8 cellular contexts compared by ENCODE assay signal in the genomic region with DNA sequence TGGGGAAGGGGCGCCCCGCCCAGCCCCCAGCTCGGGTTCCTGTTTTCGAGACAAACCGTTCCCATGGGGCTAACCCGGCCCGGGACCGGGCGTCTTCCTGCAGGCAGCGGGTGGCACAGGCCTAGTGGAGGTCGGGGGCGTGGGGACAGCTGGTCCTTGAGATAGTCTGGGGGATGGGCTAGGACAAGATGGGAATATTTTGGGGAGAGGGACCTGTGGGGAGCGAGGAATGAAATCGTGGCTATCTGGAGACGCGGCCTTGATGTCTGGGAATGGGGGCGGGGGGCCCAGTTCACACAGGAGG. TPM values are rescaled to one million over a fixed set of nuclear protein-coding genes. Genes with fewer than 3 reads are reported as not detected.
DNase-seq lines count a peak whose midpoint lies in the region; ATAC-seq and TF ChIP-seq lines count a peak whose summit lies in the region.

No MANE protein-coding gene starts in this region.

- H3K27ac Mint-ChIP-seq in immature natural killer cell: peak overlapping the region; percentile 90 to 100 (median 99)

- DNase-seq in SK-N-MC (ENCODE audit: low read depth, low spot score): no peak
- DNase-seq in adipocyte (ENCODE audit: low read depth): peak; percentile 27
- DNase-seq in immature natural killer cell: peak; percentile 89 to 92 (median 92)
- DNase-seq in stimulated activated CD4-positive, alpha-beta T cell treated with anti-CD3 and anti-CD28 coated beads, TNF-alpha, amount 100 ng/mL, for 1 hour (ENCODE audit: low read depth in 3 of 3, low spot score in 1 of 3): peak in 2 of 3 donors; percentile 73
- no peak for DNase-seq in NCI-H2029 treated with DMSO at 0.1 percent for 48 hours (lab: John Stamatoyannopoulos, UW)

- peak overlapping the region; percentile 94 to 98 (median 97) for H3K4me3 Mint-ChIP-seq in immature natural killer cell

- ATAC-seq in GM21717 (IDR thresholded peaks at IDR 0.05; ENCODE audit: unreplicated experiment) (no peak), GM21381 (IDR thresholded peaks at IDR 0.05; ENCODE audit: unreplicated experiment) (no peak)

- no peaks in the 10 kb centered on the region for H3K9me3 Mint-ChIP-seq in immature natural killer cell

- peaks cover 16 to 22% (median 17%) of the 10 kb centered on the region in 3 donors for H3K27me3 Mint-ChIP-seq in immature natural killer cell (ENCODE audit: low read depth in 3 of 3)

- peaks cover 48 to 58% of the 10 kb centered on the region in 2 donors for H3K4me1 Mint-ChIP-seq in immature natural killer cell

- TF ChIP-seq POLR2A in GM19099 (IDR thresholded peaks at IDR 0.05; ENCODE audit: extremely low read depth, insufficient read length, low read depth): peak; percentile 49

- H3K9ac ChIP-seq in SK-N-MC (ENCODE audit: insufficient read length) (peak overlapping the region; percentile 53), adipocyte (ENCODE audit: low read length) (no peak overlapping the region)

- H3K27ac ChIP-seq in SK-N-MC: no peak overlapping the region

- H3K36me3 ChIP-seq in SK-N-MC (ENCODE audit: insufficient read depth, low read length) (no peaks in the 10 kb centered on the region), adipocyte (ENCODE audit: control insufficient read depth, insufficient read depth, low read length, severe bottlenecking) (no peaks in the 10 kb centered on the region)

- peaks cover 38% of the 10 kb centered on the region for H3K4me1 ChIP-seq in adipocyte (ENCODE audit: control insufficient read depth, insufficient read depth, low read length)

- H3K9me3 ChIP-seq in SK-N-MC (ENCODE audit: low read depth, low read length) (no peaks in the 10 kb centered on the region), adipocyte (ENCODE audit: control insufficient read depth, low read length) (no peaks in the 10 kb centered on the region)

- H3K36me3 Mint-ChIP-seq in immature natural killer cell: peaks cover 4 to 11% (median 4%) of the 10 kb centered on the region in 3 donors

- peaks cover 32% of the 10 kb centered on the region for H3K27me3 ChIP-seq in adipocyte (replicated peaks; ENCODE audit: control insufficient read depth, insufficient read depth, low read length)

- H3K4me3 ChIP-seq in SK-N-MC (peak overlapping the region; percentile 78), adipocyte (ENCODE audit: low read length) (peak overlapping the region; percentile 23)

RNA-seq across cellular contexts. Expression of a gene that starts 1.2 kb away (rescaled TPM):
- 100 to 1,000 TPM; 142 to 165 (median 154) TPM for polyA plus RNA-seq in immature natural killer cell

RNA-seq across cellular contexts. Expression of a gene that starts 14.6 kb away (rescaled TPM):
- polyA plus RNA-seq in immature natural killer cell: 1 to 10 TPM in 1 of 3 donors, under 1 TPM in 1, not detected in 1; 0.63 to 1.1 TPM

RNA-seq across cellular contexts. Expression of a gene that starts 22.2 kb away (rescaled TPM):
- 1 to 10 TPM in 2 of 3 donors, under 1 TPM in 1; 0.44 to 3.6 (median 3.2) TPM for polyA plus RNA-seq in immature natural killer cell

RNA-seq across cellular contexts. Expression of a gene that starts 33.2 kb away (rescaled TPM):
- polyA plus RNA-seq in immature natural killer cell: 100 to 1,000 TPM in 1 of 3 donors, 10 to 100 TPM in 2; 51.1 to 142 (median 56.3) TPM

RNA-seq across cellular contexts. Expression of a gene that starts 57.8 kb away (rescaled TPM):
- 10 to 100 TPM in 2 of 3 donors, 1 to 10 TPM in 1; 9.2 to 16.4 (median 15.9) TPM for polyA plus RNA-seq in immature natural killer cell

Comparison
In these comparisons a context has a peak if more than half of its experiments do, and no peak if none do; other contexts are left out.
1. DNase-seq: peak in adipocyte (single experiment), immature natural killer cell (3 of 3) and stimulated activated CD4-positive, alpha-beta T cell treated with anti-CD3 and anti-CD28 coated beads, TNF-alpha, amount 100 ng/mL, for 1 hour (2 of 3); none in SK-N-MC (single experiment) and NCI-H2029 treated with DMSO at 0.1 percent for 48 hours (single experiment).